Comparison of ENCODE assay signal across 1 cellular context in the genomic region with DNA sequence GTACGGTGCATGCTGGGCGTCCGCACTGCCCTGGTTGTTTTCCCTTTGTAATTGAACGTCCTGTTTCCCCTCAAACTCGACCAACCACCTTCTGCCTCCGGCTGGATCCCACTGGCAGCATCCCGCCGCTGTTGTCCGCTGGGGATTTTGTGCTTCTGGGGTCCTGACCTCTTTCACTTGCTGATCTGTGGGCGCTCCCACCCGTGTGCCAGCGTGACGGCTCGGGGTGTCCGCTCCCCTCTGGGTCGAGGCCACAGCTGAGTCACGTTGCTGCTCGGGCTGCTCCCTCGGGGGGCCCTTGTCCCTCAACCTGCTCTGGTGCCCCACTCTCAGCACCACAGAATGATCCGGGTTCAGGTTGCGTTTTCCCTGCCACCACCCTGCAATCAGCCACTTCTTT.
TF ChIP-seq lines count a peak whose summit lies in the region.

No MANE protein-coding gene starts in this region.

TF ChIP-seq in HEK293, 187 proteins besides CTCF, POLR2A, EP300 and RAD21:
- TF ChIP-seq, protein P1, sequence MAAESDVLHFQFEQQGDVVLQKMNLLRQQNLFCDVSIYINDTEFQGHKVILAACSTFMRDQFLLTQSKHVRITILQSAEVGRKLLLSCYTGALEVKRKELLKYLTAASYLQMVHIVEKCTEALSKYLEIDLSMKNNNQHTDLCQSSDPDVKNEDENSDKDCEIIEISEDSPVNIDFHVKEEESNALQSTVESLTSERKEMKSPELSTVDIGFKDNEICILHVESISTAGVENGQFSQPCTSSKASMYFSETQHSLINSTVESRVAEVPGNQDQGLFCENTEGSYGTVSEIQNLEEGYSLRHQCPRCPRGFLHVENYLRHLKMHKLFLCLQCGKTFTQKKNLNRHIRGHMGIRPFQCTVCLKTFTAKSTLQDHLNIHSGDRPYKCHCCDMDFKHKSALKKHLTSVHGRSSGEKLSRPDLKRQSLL (tag by site-specific recombination; IDR thresholded peaks at IDR 0.05) = no peak
- TF ChIP-seq KLF1 (tag by site-specific recombination; IDR thresholded peaks at IDR 0.05) (peak; percentile 25; the same call in 1 of the 2 replicates), ZNF239 (tag by site-specific recombination; IDR thresholded peaks at IDR 0.05) (no peak), ZNF214 (tag by site-specific recombination; IDR thresholded peaks at IDR 0.05; ENCODE audit: borderline replicate concordance) (no peak), ZNF488 (tag by site-specific recombination; IDR thresholded peaks at IDR 0.05) (no peak), GLI2 (tag by site-specific recombination; IDR thresholded peaks at IDR 0.05; ENCODE audit: borderline replicate concordance, low read depth) (no peak), TCF7L2 (IDR thresholded peaks at IDR 0.05; ENCODE audit: borderline replicate concordance, low read depth, low read length) (no peak)
